ENCODE assay signal across 34 cellular contexts in the genomic region with DNA sequence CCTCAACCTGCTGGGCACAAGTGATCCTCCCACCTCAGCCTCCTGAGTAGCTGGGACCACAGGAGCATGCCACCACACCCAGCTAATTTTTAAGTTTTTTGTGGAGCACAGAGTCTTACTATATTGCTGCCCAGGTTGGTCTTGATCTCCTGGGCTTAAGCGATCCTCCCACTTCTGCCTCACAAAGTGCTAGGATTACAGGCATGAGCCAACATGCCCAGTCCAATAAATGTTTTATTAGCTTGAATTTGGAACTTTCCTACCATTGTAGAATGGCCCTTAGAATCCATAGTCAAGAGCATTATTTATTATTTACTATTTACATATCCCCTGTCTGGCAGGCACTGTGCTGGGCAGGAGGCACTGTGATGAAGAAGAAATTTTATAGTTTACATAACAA. TPM values are rescaled to one million over a fixed set of nuclear protein-coding genes. Genes with fewer than 3 reads are reported as not detected.
"Had no signal": no experiment of that assay in that cellular context is flagged by ENCODE, and none has a peak within 500 bp of the region (broad histone marks: within the 10 kb centered on the region; RNA-seq: fewer than 3 reads in every experiment).

No MANE protein-coding gene starts in this region.

- H3K36me3 ChIP-seq: adrenal gland, gastroesophageal sphincter, heart right ventricle, WERI-Rb-1 had no signal

- H3K27ac ChIP-seq: adrenal gland, body of pancreas, coronary artery, dorsolateral prefrontal cortex, gastroesophageal sphincter, heart right ventricle, hepatocyte, WERI-Rb-1 had no signal

- H2AFZ ChIP-seq: hepatocyte had no signal

- H3K4me2 ChIP-seq: hepatocyte had no signal

- H3K4me1 ChIP-seq: adrenal gland, gastroesophageal sphincter had no signal

- H3K27me3 ChIP-seq: adrenal gland, body of pancreas had no signal

- H3K9me3 ChIP-seq: adrenal gland, body of pancreas, gastroesophageal sphincter, heart right ventricle had no signal

- H3K79me2 ChIP-seq: hepatocyte had no signal

- ATAC-seq: activated CD4-positive, CD25-positive, alpha-beta regulatory T cell treated with anti-CD3 and anti-CD28 coated beads, Interleukin-2, amount 50 U/mL, for 24 hours; activated CD8-positive, alpha-beta memory T cell treated with anti-CD3 and anti-CD28 coated beads, Interleukin-2, amount 10 ng/mL, durations not matched to agents 7 days and 5 days; activated CD8-positive, alpha-beta T cell treated with anti-CD3 and anti-CD28 coated beads for 36 hours; activated naive CD8-positive, alpha-beta T cell treated with anti-CD3 and anti-CD28 coated beads, Interleukin-2, amount 50 U/mL, for 24 hours; body of pancreas; gastroesophageal sphincter; heart right ventricle; T-helper 17 cell had no signal

- H3K4me3 ChIP-seq: adrenal gland, body of pancreas, coronary artery, dorsolateral prefrontal cortex, gastroesophageal sphincter, heart right ventricle, hepatocyte had no signal

- DNase-seq: activated B cell treated with CpG ODN at 0.5 μM for 24 hours; activated CD4-positive, alpha-beta T cell treated with anti-CD3 and anti-CD28 coated beads for 48 hours; activated CD4-positive, alpha-beta T cell treated with anti-CD3 and anti-CD28 coated beads, Interleukin-2, amount 50 U/mL, for 1 hour; activated CD4-positive, alpha-beta T cell treated with anti-CD3 and anti-CD28 coated beads, Interleukin-2, amount 50 U/mL, for 48 hours; activated CD8-positive, alpha-beta memory T cell treated with anti-CD3 and anti-CD28 coated beads, Interleukin-2, amount 10 ng/mL, durations not matched to agents 7 days and 5 days; activated CD8-positive, alpha-beta memory T cell treated with anti-CD3 and anti-CD28 coated beads, Interleukin-2, amount 50 U/mL, for 4 hours; activated CD8-positive, alpha-beta T cell treated with anti-CD3 and anti-CD28 coated beads for 36 hours; activated effector memory CD4-positive, alpha-beta T cell treated with anti-CD3 and anti-CD28 coated beads, Interleukin-2, amount 50 U/mL, for 16 hours; activated naive CD4-positive, alpha-beta T cell treated with anti-CD3 and anti-CD28 coated beads for 36 hours; activated naive CD8-positive, alpha-beta T cell treated with anti-CD3 and anti-CD28 coated beads for 36 hours; activated naive CD8-positive, alpha-beta T cell treated with anti-CD3 and anti-CD28 coated beads, Interleukin-2, amount 50 U/mL, for 24 hours; activated T-cell treated with anti-CD3 and anti-CD28 coated beads, Interleukin-2, amount 50 U/mL, for 1 hour; activated T-cell treated with anti-CD3 and anti-CD28 coated beads, Interleukin-2, amount 50 U/mL, for 48 hours; adrenal gland; amygdala; aorta; body of pancreas; dorsolateral prefrontal cortex; effector memory CD4-positive, alpha-beta T cell; endodermal cell; foreskin melanocyte; heart right ventricle; T-helper 17 cell; T1000; WERI-Rb-1 had no signal

RNA-seq across cellular contexts. Expression of a gene that starts 39.6 kb away (rescaled TPM):
- total RNA-seq: activated B cell treated with CpG ODN at 0.5 μM for 24 hours; activated CD8-positive, alpha-beta memory T cell treated with anti-CD3 and anti-CD28 coated beads for 36 hours; activated CD8-positive, alpha-beta memory T cell treated with anti-CD3 and anti-CD28 coated beads, Interleukin-2, amount 10 ng/mL, durations not matched to agents 7 days and 5 days; activated CD8-positive, alpha-beta T cell treated with anti-CD3 and anti-CD28 coated beads for 36 hours; activated naive CD4-positive, alpha-beta T cell treated with anti-CD3 and anti-CD28 coated beads for 36 hours; activated naive CD8-positive, alpha-beta T cell treated with anti-CD3 and anti-CD28 coated beads for 36 hours; activated T-helper 1 cell treated with anti-CD3 and anti-CD28 coated beads, Interleukin-12 subunit alpha, Interleukin-12 subunit beta, Interleukin-2, Interleukin-4 antibody, amounts not matched to agents 30 ng/mL and 10 ng/mL and 1 ng/mL, durations not matched to agents 14 hours and 24 hours and 36 hours; activated T-helper 2 cell treated with anti-CD3 and anti-CD28 coated beads, Interferon-gamma antibody, Interleukin-2, Interleukin-4, amounts not matched to agents 10 μg/mL and 5 μg/mL and 100 μg/mL, durations not matched to agents 14 hours and 24 hours and 36 hours; cardiac septum; glomerular endothelial cell; T-helper 17 cell had no signal
